Comparison of ENCODE assay signal across 1 cellular context in genomic region chr3:129576514-129577345, GRCh38.
TF ChIP-seq lines count a peak whose summit lies in the region.

No MANE protein-coding gene starts in this region.

TF ChIP-seq in SK-N-SH, 30 proteins besides CTCF, POLR2A, EP300 and RAD21 (continued from another document):
- no peak for TF ChIP-seq REST (IDR thresholded peaks at IDR 0.05; ENCODE audit: low read depth, low read length)
TF ChIP-seq in SK-N-SH: peak in this region for 0.
